In the genomic region with DNA sequence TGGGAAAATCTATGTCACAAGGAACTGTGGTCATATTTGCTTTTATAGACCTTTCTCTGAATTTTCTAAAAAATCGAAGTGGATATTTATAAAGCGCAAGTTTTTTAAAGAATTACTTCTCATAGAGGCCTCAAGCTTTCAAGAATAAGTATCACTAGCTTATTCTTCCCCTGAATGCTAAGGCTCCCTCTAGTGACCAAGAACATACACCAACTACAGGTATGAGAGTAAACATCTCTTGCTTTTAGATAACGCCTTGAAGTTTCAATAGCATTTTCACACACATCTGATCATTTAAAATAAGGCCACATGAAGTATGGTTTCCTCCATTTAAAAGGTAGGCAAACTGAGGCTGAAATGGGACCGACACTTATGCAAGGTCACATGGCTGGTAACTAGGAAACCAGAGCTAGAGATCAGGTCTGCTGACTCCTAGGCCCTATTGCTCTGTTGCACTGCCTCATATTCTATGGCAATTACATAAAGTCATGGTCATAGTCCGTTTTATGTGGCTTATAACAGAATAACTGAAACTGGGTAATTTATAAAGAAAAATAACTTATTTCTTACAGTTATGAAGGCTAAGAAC, we compare ENCODE assay signal across 8 cellular contexts.
DNase-seq lines count a peak whose midpoint lies in the region; ATAC-seq, FAIRE-seq and TF ChIP-seq lines count a peak whose summit lies in the region.

No MANE protein-coding gene starts in this region.

- H3F3A ChIP-seq in PC-3 (ENCODE audit: low read length, unreplicated experiment): no peaks in the 10 kb centered on the region

- intact Hi-C loops in PC-3 (cut with micrococcal nuclease): loop anchor here (1.0 to 5.0 kb wide), 4 partner anchors 92 to 190 kb away; a partner anchor contains a TSS
- intact Hi-C loops in pancreas (cut with DNase I): loop anchor here in 2 of 3 donors (10.0 kb wide), 2 partner anchors 92 to 112 kb away; no protein-coding TSS in a partner anchor

- no peaks in the 10 kb centered on the region for H4K20me1 ChIP-seq in PC-3 (ENCODE audit: low read length)

- no peaks in the 10 kb centered on the region for H3K27me3 ChIP-seq in PC-3 (ENCODE audit: low read length)
- H3K27me3 ChIP-seq in pancreas: no peaks in the 10 kb centered on the region

- H3K9me2 ChIP-seq in PC-3 (replicated peaks; ENCODE audit: low read length): no peaks in the 10 kb centered on the region

- no TSS peak for BruUV-seq in PC-3 (replicated peaks; lab: Mats Ljungman, UMichigan)

- H3K27ac ChIP-seq in PC-3 (ENCODE audit: low read length): no peak overlapping the region
- no peak overlapping the region for H3K27ac ChIP-seq in pancreas

- TF ChIP-seq CTCF in PC-3 (conservative IDR thresholded peaks at IDR 0.05; ENCODE audit: low read depth, low read length): peak; percentile 87
- peak; percentile 85 for TF ChIP-seq CTCF in epithelial cell of esophagus (IDR thresholded peaks at IDR 0.05; ENCODE audit: insufficient read depth, low read depth, low read length, missing control alignments)
- peak; percentile 24 to 62 (median 40) for TF ChIP-seq CTCF in pancreas (IDR thresholded peaks at IDR 0.05)

- POLR2A ChIA-PET in PC-3 (lab: Charles Lee; ENCODE audit: unreplicated experiment): interaction anchor here (0.5 kb wide), 1 partner anchor 176 kb away, joined by 19 read pairs; a partner anchor contains a TSS

- H3K9ac ChIP-seq in PC-3 (ENCODE audit: low read length): no peak overlapping the region

- DNase-seq in DMS153 treated with DMSO at 0.1 percent for 48 hours (lab: John Stamatoyannopoulos, UW; ENCODE audit: unreplicated experiment) (peak; percentile 38), HuH-7 (ENCODE audit: low spot score) (peak; percentile 53), PC-3 (peak; percentile 74), epithelial cell of esophagus (ENCODE audit: low read depth) (peak; percentile 75), pancreas (no peak), NCI-H1048 (lab: John Stamatoyannopoulos, UW) (no peak)
- DNase-seq in stimulated activated CD4-positive, alpha-beta T cell treated with anti-CD3 and anti-CD28 coated beads, Interleukin-15, amount 100 ng/mL, for 24 hours: no peak

- H3K4me1 ChIP-seq in PC-3 (ENCODE audit: insufficient read depth, low read length) (peaks cover 17% of the 10 kb centered on the region), pancreas (peaks cover 0 to 10% (median 7%) of the 10 kb centered on the region in 3 donors)

- H3K79me2 ChIP-seq in PC-3 (ENCODE audit: low read length): no peaks in the 10 kb centered on the region

- H3K36me3 ChIP-seq in PC-3 (ENCODE audit: low read depth, low read length): peaks cover 3% of the 10 kb centered on the region; the same call in 1 of the 2 replicates
- H3K36me3 ChIP-seq in pancreas: no peaks in the 10 kb centered on the region

- H3K4me2 ChIP-seq in PC-3 (ENCODE audit: low read length): no peak overlapping the region

- no peaks in the 10 kb centered on the region for H3K9me3 ChIP-seq in PC-3 (ENCODE audit: low read length)
- H3K9me3 ChIP-seq in pancreas: no peaks in the 10 kb centered on the region

- H3K4me3 ChIP-seq in PC-3 (ENCODE audit: low read length): no peak overlapping the region
- no peak overlapping the region for H3K4me3 ChIP-seq in epithelial cell of esophagus (ENCODE audit: low read length)
- H3K4me3 ChIP-seq in pancreas: no peak overlapping the region

- peak; percentile 61 for FAIRE-seq in pancreas (lab: Jason Lieb, UNC)

- CTCF ChIA-PET in PC-3 (lab: Charles Lee): interaction anchor here (0.6 to 1.3 kb wide), 13 partner anchors 63 to 541 kb away, joined by 3 to 23 read pairs (median 3); a partner anchor contains a TSS

- no peak overlapping the region for H2AFZ ChIP-seq in PC-3 (ENCODE audit: low read length)

- 18 to 21% methylated on average over 5 of the region's 5 CpGs for WGBS in pancreas, 2 donors

- ATAC-seq in GM21367 (IDR thresholded peaks at IDR 0.05; ENCODE audit: unreplicated experiment) (peak; percentile 81), PC-3 (peak; percentile 75), pancreas (peak; percentile 76 to 94 (median 91))

Comparison
In these comparisons a context has a peak if more than half of its experiments do, and no peak if none do; other contexts are left out.
1. DNase-seq: peak in DMS153 treated with DMSO at 0.1 percent for 48 hours (single experiment), HuH-7 (single experiment), PC-3 (single experiment) and epithelial cell of esophagus (single experiment); none in pancreas (0 of 6), NCI-H1048 (single experiment) and stimulated activated CD4-positive, alpha-beta T cell treated with anti-CD3 and anti-CD28 coated beads, Interleukin-15, amount 100 ng/mL, for 24 hours (single experiment).
2. Peak in every context shown above with its lines, with median percentiles within 50 percentile points of each other: ATAC-seq and CTCF ChIP-seq.